2 cellular contexts compared by ENCODE assay signal in genomic region chr2:20713585-20713984, GRCh38. TPM values are rescaled to one million over a fixed set of nuclear protein-coding genes. Genes with fewer than 3 reads are reported as not detected.
"Had no signal": no experiment of that assay in that cellular context is flagged by ENCODE, and none has a peak within 500 bp of the region (broad histone marks: within the 10 kb centered on the region; RNA-seq: fewer than 3 reads in every experiment).

No MANE protein-coding gene starts in this region.

RNA-seq across cellular contexts. Expression of gene GDF7, which starts 46.6 kb away (rescaled TPM):
- total RNA-seq: LHCN-M2, MCF 10A had no signal
